ENCODE assay signal across 11 cellular contexts in genomic region chr5:159157552-159157951, GRCh38.
"Had no signal": no experiment of that assay in that cellular context is flagged by ENCODE, and none has a peak within 500 bp of the region (broad histone marks: within the 10 kb centered on the region; RNA-seq: fewer than 3 reads in every experiment).

No MANE protein-coding gene starts in this region.

- H3K4me3 ChIP-seq: ascending aorta, prostate gland had no signal

- H3K27me3 Mint-ChIP-seq: type B pancreatic cell had no signal

- H3K27ac ChIP-seq: prostate gland, WERI-Rb-1 had no signal

- H3K4me3 Mint-ChIP-seq: natural killer cell, type B pancreatic cell had no signal

- DNase-seq: activated CD4-positive, alpha-beta T cell treated with anti-CD3 and anti-CD28 coated beads, Interleukin-2, amount 50 U/mL, for 1 hour; activated naive CD4-positive, alpha-beta T cell treated with Interleukin-2 at 50 U/mL for 16 hours; foreskin melanocyte; natural killer cell; occipital lobe; stimulated activated CD4-positive, alpha-beta T cell treated with anti-CD3 and anti-CD28 coated beads, Interleukin-1b, Interleukin-23, amount 100 ng/mL, for 48 hours; stimulated activated naive CD4-positive, alpha-beta T cell treated with Interleukin-2 at 50 U/mL for 16 hours; WERI-Rb-1 had no signal

- H3K9me3 ChIP-seq: ascending aorta, prostate gland had no signal

- H3K4me1 ChIP-seq: prostate gland had no signal

- H3K27me3 ChIP-seq: ascending aorta had no signal

- H3K9me3 Mint-ChIP-seq: natural killer cell, type B pancreatic cell had no signal

- H3K27ac Mint-ChIP-seq: type B pancreatic cell had no signal
